ENCODE assay signal across 8 cellular contexts in genomic region chr19:40596608-40597328, GRCh38. TPM values are rescaled to one million over a fixed set of nuclear protein-coding genes. Genes with fewer than 3 reads are reported as not detected.
DNase-seq lines count a peak whose midpoint lies in the region; ATAC-seq and TF ChIP-seq lines count a peak whose summit lies in the region.

No MANE protein-coding gene starts in this region.

- H3K27me3 Mint-ChIP-seq in mesothelial cell of epicardium (ENCODE audit: low read depth) (peaks cover 53% of the 10 kb centered on the region), immature natural killer cell (ENCODE audit: low read depth in 3 of 3) (peaks cover 26 to 35% (median 32%) of the 10 kb centered on the region in 3 donors)

- peak overlapping the region; percentile 64 for H3K4me3 Mint-ChIP-seq in mesothelial cell of epicardium
- H3K4me3 Mint-ChIP-seq in immature natural killer cell: no peak overlapping the region

- DNase-seq in CD1c-positive myeloid dendritic cell (ENCODE audit: extremely low spot score): peak; percentile 65
- no peak for DNase-seq in LNCaP clone FGC (ENCODE audit: low read depth)
- peak; percentile 52 for DNase-seq in cerebellar cortex (ENCODE audit: low spot score)
- DNase-seq in mesothelial cell of epicardium (ENCODE audit: low spot score in 2 of 2, unreplicated experiment in 2 of 2): no peak
- no peak for DNase-seq in NCI-H146 treated with DMSO at 0.1 percent for 48 hours (lab: John Stamatoyannopoulos, UW; ENCODE audit: unreplicated experiment)
- no peak for DNase-seq in immature natural killer cell

- H3K27ac Mint-ChIP-seq in mesothelial cell of epicardium (no peak overlapping the region), immature natural killer cell (no peak overlapping the region)

- H3K9me3 Mint-ChIP-seq in mesothelial cell of epicardium (no peaks in the 10 kb centered on the region), immature natural killer cell (no peaks in the 10 kb centered on the region)

- H3K36me3 Mint-ChIP-seq in mesothelial cell of epicardium (peaks cover 2% of the 10 kb centered on the region), immature natural killer cell (no peaks in the 10 kb centered on the region)

- peak; percentile 1; the same call in 1 of the 2 replicates for TF ChIP-seq CTCF in LNCaP clone FGC (IDR thresholded peaks at IDR 0.05; ENCODE audit: control insufficient read depth, extremely low read depth, insufficient read depth)
- no peak for TF ChIP-seq CTCF in mesothelial cell of epicardium (IDR thresholded peaks at IDR 0.05; ENCODE audit: unreplicated experiment)

- H3K4me1 Mint-ChIP-seq in mesothelial cell of epicardium (peaks cover 22% of the 10 kb centered on the region), immature natural killer cell (peaks cover 33 to 35% of the 10 kb centered on the region in 2 donors)

- no peak for ATAC-seq in HG03342 (IDR thresholded peaks at IDR 0.05; ENCODE audit: unreplicated experiment)
- no peak for ATAC-seq in GM21526 (IDR thresholded peaks at IDR 0.05; ENCODE audit: low FRiP score, unreplicated experiment)

- peak overlapping the region; percentile 49 for H3K4me3 ChIP-seq in LNCaP clone FGC (ENCODE audit: low read depth, low read length)

RNA-seq across cellular contexts. Expression of gene LTBP4, which starts 4.4 kb away (rescaled TPM):
- 341 to 364 TPM (median 344 TPM) in 3 replicates for total RNA-seq in mesothelial cell of epicardium
- 10 to 100 TPM in 2 of 3 donors, 1 to 10 TPM in 1; 8.9 to 21.5 (median 18.8) TPM for polyA plus RNA-seq in immature natural killer cell

RNA-seq across cellular contexts. Expression of gene SHKBP1, which starts 20.1 kb away (rescaled TPM):
- total RNA-seq in mesothelial cell of epicardium: 60.9 to 65.3 TPM (median 61.6 TPM) in 3 replicates
- polyA plus RNA-seq in immature natural killer cell: 100 to 1,000 TPM; 115 to 186 (median 156) TPM

Comparison
In these comparisons a context has a peak if more than half of its experiments do, and no peak if none do; other contexts are left out.
1. DNase-seq: peak in CD1c-positive myeloid dendritic cell (single experiment) and cerebellar cortex (single experiment); none in LNCaP clone FGC (single experiment), mesothelial cell of epicardium (0 of 2), NCI-H146 treated with DMSO at 0.1 percent for 48 hours (single experiment) and immature natural killer cell (0 of 3).